ENCODE assay signal across 1 cellular context in the genomic region with DNA sequence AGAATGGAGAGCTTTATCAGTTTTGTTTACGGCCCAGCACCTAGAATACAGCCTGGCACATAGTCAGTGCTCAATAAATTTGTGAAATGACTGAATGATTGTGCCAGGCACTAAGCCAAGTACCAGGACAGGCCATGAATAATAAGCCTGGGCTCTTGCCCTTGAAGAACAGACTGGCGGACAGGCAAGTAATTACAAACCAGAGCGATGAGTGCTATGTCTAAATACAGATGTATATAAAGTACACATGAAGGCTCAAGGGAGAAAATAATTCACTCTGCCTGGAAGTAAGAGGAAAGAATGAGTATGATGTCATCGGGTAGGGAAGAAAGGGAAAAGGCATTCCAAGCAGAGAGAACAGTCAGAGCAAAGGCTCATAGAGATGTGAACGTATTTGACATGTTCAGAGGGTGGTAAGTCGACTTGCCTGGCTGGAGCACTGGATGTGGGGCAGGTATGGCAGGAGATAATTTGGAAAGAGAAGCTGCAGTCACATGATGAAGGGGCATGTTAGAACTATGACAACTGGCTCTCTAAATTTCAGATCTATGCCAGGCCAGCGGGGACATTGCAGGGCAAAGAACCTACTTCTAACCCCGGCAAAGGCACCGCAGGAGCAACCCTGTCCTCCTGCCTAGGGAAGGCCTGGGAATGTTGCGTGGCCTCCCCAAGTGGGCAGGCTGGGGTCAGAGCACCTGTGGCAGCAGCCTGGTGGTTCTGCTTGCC.
TF ChIP-seq lines count a peak whose summit lies in the region.

No MANE protein-coding gene starts in this region.

TF ChIP-seq in H1, 55 proteins besides CTCF, POLR2A, EP300 and RAD21 (continued from another document):
- TF ChIP-seq CTBP2 (IDR thresholded peaks at IDR 0.05; ENCODE audit: borderline replicate concordance, insufficient read depth, insufficient read length, low read length) (no peak), JUN (IDR thresholded peaks at IDR 0.05; ENCODE audit: low read depth, low read length) (no peak), TCF12 (IDR thresholded peaks at IDR 0.05; ENCODE audit: low read depth, low read length) (no peak), SRF (IDR thresholded peaks at IDR 0.05; ENCODE audit: low read depth, low read length) (no peak), SP2 (IDR thresholded peaks at IDR 0.05; ENCODE audit: low read length) (no peak), BCL11A (IDR thresholded peaks at IDR 0.05; ENCODE audit: low read depth in 2 of 2, low read length in 2 of 2) (no peak), BRCA1 (IDR thresholded peaks at IDR 0.05; ENCODE audit: low read depth, low read length) (no peak), CBX5 (IDR thresholded peaks at IDR 0.05; ENCODE audit: low read depth, low read length) (no peak), SUZ12 (IDR thresholded peaks at IDR 0.05; ENCODE audit: low read length) (no peak), CHD1 (IDR thresholded peaks at IDR 0.05; ENCODE audit: low read depth, low read length) (no peak)
- TF ChIP-seq, protein P1, sequence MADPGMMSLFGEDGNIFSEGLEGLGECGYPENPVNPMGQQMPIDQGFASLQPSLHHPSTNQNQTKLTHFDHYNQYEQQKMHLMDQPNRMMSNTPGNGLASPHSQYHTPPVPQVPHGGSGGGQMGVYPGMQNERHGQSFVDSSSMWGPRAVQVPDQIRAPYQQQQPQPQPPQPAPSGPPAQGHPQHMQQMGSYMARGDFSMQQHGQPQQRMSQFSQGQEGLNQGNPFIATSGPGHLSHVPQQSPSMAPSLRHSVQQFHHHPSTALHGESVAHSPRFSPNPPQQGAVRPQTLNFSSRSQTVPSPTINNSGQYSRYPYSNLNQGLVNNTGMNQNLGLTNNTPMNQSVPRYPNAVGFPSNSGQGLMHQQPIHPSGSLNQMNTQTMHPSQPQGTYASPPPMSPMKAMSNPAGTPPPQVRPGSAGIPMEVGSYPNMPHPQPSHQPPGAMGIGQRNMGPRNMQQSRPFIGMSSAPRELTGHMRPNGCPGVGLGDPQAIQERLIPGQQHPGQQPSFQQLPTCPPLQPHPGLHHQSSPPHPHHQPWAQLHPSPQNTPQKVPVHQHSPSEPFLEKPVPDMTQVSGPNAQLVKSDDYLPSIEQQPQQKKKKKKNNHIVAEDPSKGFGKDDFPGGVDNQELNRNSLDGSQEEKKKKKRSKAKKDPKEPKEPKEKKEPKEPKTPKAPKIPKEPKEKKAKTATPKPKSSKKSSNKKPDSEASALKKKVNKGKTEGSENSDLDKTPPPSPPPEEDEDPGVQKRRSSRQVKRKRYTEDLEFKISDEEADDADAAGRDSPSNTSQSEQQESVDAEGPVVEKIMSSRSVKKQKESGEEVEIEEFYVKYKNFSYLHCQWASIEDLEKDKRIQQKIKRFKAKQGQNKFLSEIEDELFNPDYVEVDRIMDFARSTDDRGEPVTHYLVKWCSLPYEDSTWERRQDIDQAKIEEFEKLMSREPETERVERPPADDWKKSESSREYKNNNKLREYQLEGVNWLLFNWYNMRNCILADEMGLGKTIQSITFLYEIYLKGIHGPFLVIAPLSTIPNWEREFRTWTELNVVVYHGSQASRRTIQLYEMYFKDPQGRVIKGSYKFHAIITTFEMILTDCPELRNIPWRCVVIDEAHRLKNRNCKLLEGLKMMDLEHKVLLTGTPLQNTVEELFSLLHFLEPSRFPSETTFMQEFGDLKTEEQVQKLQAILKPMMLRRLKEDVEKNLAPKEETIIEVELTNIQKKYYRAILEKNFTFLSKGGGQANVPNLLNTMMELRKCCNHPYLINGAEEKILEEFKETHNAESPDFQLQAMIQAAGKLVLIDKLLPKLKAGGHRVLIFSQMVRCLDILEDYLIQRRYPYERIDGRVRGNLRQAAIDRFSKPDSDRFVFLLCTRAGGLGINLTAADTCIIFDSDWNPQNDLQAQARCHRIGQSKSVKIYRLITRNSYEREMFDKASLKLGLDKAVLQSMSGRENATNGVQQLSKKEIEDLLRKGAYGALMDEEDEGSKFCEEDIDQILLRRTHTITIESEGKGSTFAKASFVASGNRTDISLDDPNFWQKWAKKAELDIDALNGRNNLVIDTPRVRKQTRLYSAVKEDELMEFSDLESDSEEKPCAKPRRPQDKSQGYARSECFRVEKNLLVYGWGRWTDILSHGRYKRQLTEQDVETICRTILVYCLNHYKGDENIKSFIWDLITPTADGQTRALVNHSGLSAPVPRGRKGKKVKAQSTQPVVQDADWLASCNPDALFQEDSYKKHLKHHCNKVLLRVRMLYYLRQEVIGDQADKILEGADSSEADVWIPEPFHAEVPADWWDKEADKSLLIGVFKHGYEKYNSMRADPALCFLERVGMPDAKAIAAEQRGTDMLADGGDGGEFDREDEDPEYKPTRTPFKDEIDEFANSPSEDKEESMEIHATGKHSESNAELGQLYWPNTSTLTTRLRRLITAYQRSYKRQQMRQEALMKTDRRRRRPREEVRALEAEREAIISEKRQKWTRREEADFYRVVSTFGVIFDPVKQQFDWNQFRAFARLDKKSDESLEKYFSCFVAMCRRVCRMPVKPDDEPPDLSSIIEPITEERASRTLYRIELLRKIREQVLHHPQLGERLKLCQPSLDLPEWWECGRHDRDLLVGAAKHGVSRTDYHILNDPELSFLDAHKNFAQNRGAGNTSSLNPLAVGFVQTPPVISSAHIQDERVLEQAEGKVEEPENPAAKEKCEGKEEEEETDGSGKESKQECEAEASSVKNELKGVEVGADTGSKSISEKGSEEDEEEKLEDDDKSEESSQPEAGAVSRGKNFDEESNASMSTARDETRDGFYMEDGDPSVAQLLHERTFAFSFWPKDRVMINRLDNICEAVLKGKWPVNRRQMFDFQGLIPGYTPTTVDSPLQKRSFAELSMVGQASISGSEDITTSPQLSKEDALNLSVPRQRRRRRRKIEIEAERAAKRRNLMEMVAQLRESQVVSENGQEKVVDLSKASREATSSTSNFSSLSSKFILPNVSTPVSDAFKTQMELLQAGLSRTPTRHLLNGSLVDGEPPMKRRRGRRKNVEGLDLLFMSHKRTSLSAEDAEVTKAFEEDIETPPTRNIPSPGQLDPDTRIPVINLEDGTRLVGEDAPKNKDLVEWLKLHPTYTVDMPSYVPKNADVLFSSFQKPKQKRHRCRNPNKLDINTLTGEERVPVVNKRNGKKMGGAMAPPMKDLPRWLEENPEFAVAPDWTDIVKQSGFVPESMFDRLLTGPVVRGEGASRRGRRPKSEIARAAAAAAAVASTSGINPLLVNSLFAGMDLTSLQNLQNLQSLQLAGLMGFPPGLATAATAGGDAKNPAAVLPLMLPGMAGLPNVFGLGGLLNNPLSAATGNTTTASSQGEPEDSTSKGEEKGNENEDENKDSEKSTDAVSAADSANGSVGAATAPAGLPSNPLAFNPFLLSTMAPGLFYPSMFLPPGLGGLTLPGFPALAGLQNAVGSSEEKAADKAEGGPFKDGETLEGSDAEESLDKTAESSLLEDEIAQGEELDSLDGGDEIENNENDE (IDR thresholded peaks at IDR 0.05; ENCODE audit: insufficient replicate concordance, low read length): no peak
